Comparison of ENCODE assay signal across 8 cellular contexts in genomic region chr5:80399553-80400239, GRCh38. TPM values are rescaled to one million over a fixed set of nuclear protein-coding genes. Genes with fewer than 3 reads are reported as not detected.
DNase-seq lines count a peak whose midpoint lies in the region; FAIRE-seq and TF ChIP-seq lines count a peak whose summit lies in the region.

No MANE protein-coding gene starts in this region.

- H3K4me1 ChIP-seq in uterus: no peaks in the 10 kb centered on the region

- no peak overlapping the region for H3K4me3 Mint-ChIP-seq in immature natural killer cell

- no peaks in the 10 kb centered on the region for H3K27me3 ChIP-seq in uterus

- H3K9me3 Mint-ChIP-seq in immature natural killer cell: no peaks in the 10 kb centered on the region

- no peaks in the 10 kb centered on the region for H3K4me1 Mint-ChIP-seq in immature natural killer cell

- no peaks in the 10 kb centered on the region for H3K36me3 Mint-ChIP-seq in immature natural killer cell

- H3K27ac Mint-ChIP-seq in immature natural killer cell: no peak overlapping the region

- TF ChIP-seq POLR2A in GM12892 (IDR thresholded peaks at IDR 0.05; ENCODE audit: low read depth, low read length): no peak
- TF ChIP-seq POLR2A in H54 (IDR thresholded peaks at IDR 0.05; ENCODE audit: low read depth, low read length): no peak
- TF ChIP-seq POLR2A in uterus (IDR thresholded peaks at IDR 0.05): no peak

- intact Hi-C loops in uterus (cut with DNase I; ENCODE audit: low total_unique reads): loop anchor here (10.0 kb wide), 1 partner anchor 145 kb away; the partner anchor contains the start of gene SERINC5

- no peaks in the 10 kb centered on the region for H3K9me3 ChIP-seq in uterus

- H3K27me3 Mint-ChIP-seq in immature natural killer cell (ENCODE audit: low read depth in 3 of 3): peaks cover 0 to 8% (median 2%) of the 10 kb centered on the region in 3 donors

- DNase-seq in GM12892 (ENCODE audit: insufficient read length): peak; percentile 4
- no peak for DNase-seq in H54 (ENCODE audit: insufficient read length, low spot score)
- peak; percentile 94 for DNase-seq in MV-4-11 (lab: John Stamatoyannopoulos, UW)
- peak; percentile 67 for DNase-seq in fibroblast of the aortic adventitia (ENCODE audit: low read depth)
- no peak for DNase-seq in NCI-H526 (lab: John Stamatoyannopoulos, UW)
- no peak for DNase-seq in immature natural killer cell
- DNase-seq in T-helper 9 cell: no peak
- no peak for DNase-seq in uterus

- H3K36me3 ChIP-seq in uterus: no peaks in the 10 kb centered on the region

- H3K4me3 ChIP-seq in fibroblast of the aortic adventitia (ENCODE audit: low read depth, low read length) (no peak overlapping the region), uterus (no peak overlapping the region)

- H3K27ac ChIP-seq in uterus: no peak overlapping the region

- FAIRE-seq in GM12892 (lab: Jason Lieb, UNC) (peak; percentile 27), H54 (lab: Jason Lieb, UNC) (peak; percentile 83)

- TF ChIP-seq CTCF in fibroblast of the aortic adventitia (IDR thresholded peaks at IDR 0.05; ENCODE audit: insufficient read depth, low read length) (no peak), uterus (IDR thresholded peaks at IDR 0.05) (no peak)

RNA-seq across cellular contexts. Expression of gene ZFYVE16, which starts 8.2 kb away (rescaled TPM):
- polyA plus RNA-seq in GM12892 (2012; ENCODE audit: missing spikeins): 6.8 TPM
- total RNA-seq in fibroblast of the aortic adventitia (ENCODE audit: low replicate concordance): 28.1 and 66.0 TPM in 2 replicates
- 1 to 10 TPM; 3.1 to 8.8 (median 3.2) TPM for polyA plus RNA-seq in immature natural killer cell
- total RNA-seq in uterus: 100 to 1,000 TPM in 1 of 4 donors, 10 to 100 TPM in 3; 13.3 to 119 (median 64.8) TPM

Comparison
In these comparisons a context has a peak if more than half of its experiments do, and no peak if none do; other contexts are left out.
1. DNase-seq: peak in GM12892 (single experiment), MV-4-11 (single experiment) and fibroblast of the aortic adventitia (single experiment); none in H54 (single experiment), NCI-H526 (0 of 2), immature natural killer cell (0 of 3), T-helper 9 cell (single experiment) and uterus (0 of 2).